9 cellular contexts compared by ENCODE assay signal in genomic region chr10:79299397-79300370, GRCh38. TPM values are rescaled to one million over a fixed set of nuclear protein-coding genes. Genes with fewer than 3 reads are reported as not detected.
DNase-seq lines count a peak whose midpoint lies in the region; ATAC-seq and TF ChIP-seq lines count a peak whose summit lies in the region.
"Had no signal": no experiment of that assay in that cellular context is flagged by ENCODE, and none has a peak within 500 bp of the region (broad histone marks: within the 10 kb centered on the region; RNA-seq: fewer than 3 reads in every experiment).

No MANE protein-coding gene starts in this region.

- no peaks in the 10 kb centered on the region for H3K9me3 Mint-ChIP-seq in osteocyte (ENCODE audit: unreplicated experiment)

- intact Hi-C loops in esophagus muscularis mucosa (cut with DNase I), result no loop called here

- H3K27me3 Mint-ChIP-seq in osteocyte (ENCODE audit: unreplicated experiment), result no peaks in the 10 kb centered on the region

- peak overlapping the region; percentile 56 to 70 (median 64) for H3K27ac ChIP-seq in esophagus muscularis mucosa (replicated peaks in 1 of 4)

- no peaks in the 10 kb centered on the region for H3K27me3 ChIP-seq in esophagus muscularis mucosa

- H3K9me3 ChIP-seq in esophagus muscularis mucosa, result no peaks in the 10 kb centered on the region

- DNase-seq in AG20443 (ENCODE audit: low spot score) (peak; percentile 95), RPMI7951 (ENCODE audit: low read depth) (peak; percentile 92), esophagus muscularis mucosa (ENCODE audit: extremely low spot score) (no peak), osteocyte (ENCODE audit: extremely low spot score, unreplicated experiment) (no peak), T-helper 9 cell (no peak), ureter (ENCODE audit: low spot score) (no peak)
- DNase-seq: NCI-H1436 had no signal

- ATAC-seq in HG02623 (IDR thresholded peaks at IDR 0.05; ENCODE audit: unreplicated experiment) (no peak), GM18498 (IDR thresholded peaks at IDR 0.05; ENCODE audit: unreplicated experiment) (no peak)

- peak overlapping the region; percentile 57 for H3K27ac Mint-ChIP-seq in osteocyte (ENCODE audit: unreplicated experiment)

- no peak for TF ChIP-seq EP300 in esophagus muscularis mucosa (IDR thresholded peaks at IDR 0.05)

- 70% methylated on average over 13 of the region's 15 CpGs for WGBS in esophagus muscularis mucosa

- no peak overlapping the region for H3K4me3 Mint-ChIP-seq in osteocyte (ENCODE audit: unreplicated experiment)

- TF ChIP-seq CTCF in esophagus muscularis mucosa (IDR thresholded peaks at IDR 0.05) (no peak), osteocyte (IDR thresholded peaks at IDR 0.05) (no peak)

- no peak for TF ChIP-seq POLR2A in esophagus muscularis mucosa (IDR thresholded peaks at IDR 0.05; ENCODE audit: low read depth)

- peaks cover 23% of the 10 kb centered on the region for H3K4me1 Mint-ChIP-seq in osteocyte (ENCODE audit: unreplicated experiment)

- peaks cover 83 to 100% (median 98%) of the 10 kb centered on the region in 4 donors for H3K36me3 ChIP-seq in esophagus muscularis mucosa

- no peak overlapping the region for H3K4me3 ChIP-seq in esophagus muscularis mucosa

- peaks cover 51% of the 10 kb centered on the region for H3K36me3 Mint-ChIP-seq in osteocyte (ENCODE audit: unreplicated experiment)

- H3K4me1 ChIP-seq in esophagus muscularis mucosa, result peaks cover 17 to 25% (median 23%) of the 10 kb centered on the region in 4 donors

RNA-seq across cellular contexts. Expression of gene PPIF, which starts 47.6 kb away (rescaled TPM):
- 19.1 and 23.0 TPM in 2 replicates for total RNA-seq in RPMI7951 (2014; rRNA removed; shearing (Covaris generic))
- total RNA-seq in esophagus muscularis mucosa (10 to 100 TPM; 19.5 to 42.2 (median 24.4) TPM), osteocyte (17.0 and 20.7 TPM in 2 replicates), ureter (108 TPM)

Comparison
In these comparisons a context has a peak if more than half of its experiments do, and no peak if none do; other contexts are left out.
1. DNase-seq: peak in AG20443 (single experiment) and RPMI7951 (single experiment); none in esophagus muscularis mucosa (single experiment), osteocyte (single experiment), T-helper 9 cell (single experiment) and ureter (single experiment).